30 cellular contexts compared by ENCODE assay signal in the genomic region with DNA sequence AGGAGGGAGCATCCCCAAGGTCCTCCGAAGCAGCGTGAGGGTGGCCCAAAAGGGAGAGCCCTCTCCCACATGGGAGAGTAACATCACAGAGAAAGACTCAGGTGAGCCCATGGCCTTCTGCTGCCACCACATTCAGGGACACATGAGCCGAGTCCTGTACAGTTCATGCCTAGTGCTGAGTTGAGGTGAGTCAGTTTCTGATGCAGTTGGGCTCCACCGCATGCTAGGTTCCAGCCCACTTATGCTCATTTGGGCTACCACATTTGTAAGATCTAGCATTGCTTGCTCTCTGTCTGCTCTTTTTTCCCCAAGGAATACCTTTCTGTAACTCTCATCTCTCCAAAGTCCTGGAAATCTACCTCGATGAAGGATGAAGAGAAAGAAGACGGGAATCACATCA.
"Had no signal": no experiment of that assay in that cellular context is flagged by ENCODE, and none has a peak within 500 bp of the region (broad histone marks: within the 10 kb centered on the region; RNA-seq: fewer than 3 reads in every experiment).

No MANE protein-coding gene starts in this region.

- H3K9me3 Mint-ChIP-seq: naive B cell; naive thymus-derived CD8-positive, alpha-beta T cell; natural killer cell treated with Interleukin-12 subunit alpha and Interleukin-12 subunit beta and Interleukin-15 and Interleukin-18, amount 100 ng/mL, for 72 hours; nephron progenitor cell; neural crest cell; stimulated activated memory B cell treated with anti-CD40 and anti-IgM and Interleukin-4, amounts not matched to agents 10 μg/mL and 1 μg/mL and 100 μg/mL, for 72 hours; stimulated activated naive CD8-positive, alpha-beta T cell treated with anti-CD3 and anti-CD28 coated beads, Interleukin-15, Interleukin-2, amounts not matched to agents 100 ng/mL and 50 ng/mL, for 24 hours had no signal

- H3K4me1 Mint-ChIP-seq: stimulated activated memory B cell treated with anti-CD40 and anti-IgM and Interleukin-4, amounts not matched to agents 10 μg/mL and 1 μg/mL and 100 μg/mL, for 72 hours had no signal

- H3K27me3 ChIP-seq: neutrophil, pancreas, spleen, suprapubic skin, testis, tibial artery, upper lobe of left lung, vagina had no signal

- DNase-seq: naive B cell; naive thymus-derived CD8-positive, alpha-beta T cell; nephron progenitor cell; nucleus accumbens; pancreas; right cardiac atrium; spleen; stimulated activated CD4-positive, alpha-beta T cell treated with anti-CD3 and anti-CD28 coated beads, Interleukin-12 subunit alpha, Interleukin-12 subunit beta, amount 100 ng/mL, for 4 hours; stimulated activated CD4-positive, alpha-beta T cell treated with anti-CD3 and anti-CD28 coated beads, Interleukin-1b, Interleukin-23, amount 100 ng/mL, for 48 hours; stimulated activated CD4-positive, alpha-beta T cell treated with anti-CD3 and anti-CD28 coated beads, Interleukin-4, amount 100 ng/mL, for 1 hour; stimulated activated CD4-positive, alpha-beta T cell treated with anti-CD3 and anti-CD28 coated beads, Interleukin-4, amount 100 ng/mL, for 4 hours; stimulated activated CD8-positive, alpha-beta memory T cell treated with anti-CD3 and anti-CD28 coated beads, Interleukin-4, amount 100 ng/mL, for 48 hours; stimulated activated naive CD4-positive, alpha-beta T cell treated with Interleukin-2 at 50 U/mL for 16 hours; substantia nigra; testis; tibial artery; trophoblast cell; upper lobe of left lung had no signal

- H3K27ac ChIP-seq: neutrophil, pancreas, prostate gland, skin epidermis, spleen, suprapubic skin, testis, tibial artery, upper lobe of left lung, vagina had no signal

- FAIRE-seq: pancreas, urothelium cell line had no signal

- H3K4me3 Mint-ChIP-seq: naive B cell; naive thymus-derived CD8-positive, alpha-beta T cell; natural killer cell treated with Interleukin-12 subunit alpha and Interleukin-12 subunit beta and Interleukin-15 and Interleukin-18, amount 100 ng/mL, for 72 hours; nephron progenitor cell; neural crest cell; stimulated activated memory B cell treated with anti-CD40 and anti-IgM and Interleukin-4, amounts not matched to agents 10 μg/mL and 1 μg/mL and 100 μg/mL, for 72 hours; stimulated activated naive CD8-positive, alpha-beta T cell treated with anti-CD3 and anti-CD28 coated beads, Interleukin-15, Interleukin-2, amounts not matched to agents 100 ng/mL and 50 ng/mL, for 24 hours had no signal

- H3K4me3 ChIP-seq: pancreas, prostate gland, skin epidermis, smooth muscle cell, spleen, suprapubic skin, testis, tibial artery, upper lobe of left lung, vagina had no signal

- H3K27ac Mint-ChIP-seq: natural killer cell treated with Interleukin-12 subunit alpha and Interleukin-12 subunit beta and Interleukin-15 and Interleukin-18, amount 100 ng/mL, for 72 hours; stimulated activated memory B cell treated with anti-CD40 and anti-IgM and Interleukin-4, amounts not matched to agents 10 μg/mL and 1 μg/mL and 100 μg/mL, for 72 hours; stimulated activated naive CD8-positive, alpha-beta T cell treated with anti-CD3 and anti-CD28 coated beads, Interleukin-15, Interleukin-2, amounts not matched to agents 100 ng/mL and 50 ng/mL, for 24 hours had no signal

- H3K4me1 ChIP-seq: pancreas, prostate gland, spleen, suprapubic skin, testis, tibial artery, upper lobe of left lung, vagina had no signal

- H3K4me2 ChIP-seq: smooth muscle cell had no signal

- H3K9me3 ChIP-seq: neutrophil, pancreas, prostate gland, spleen, suprapubic skin, testis, tibial artery, upper lobe of left lung, vagina had no signal

- ATAC-seq: naive thymus-derived CD8-positive, alpha-beta T cell; natural killer cell treated with Interleukin-12 subunit alpha and Interleukin-12 subunit beta and Interleukin-15 and Interleukin-18, amount 100 ng/mL, for 72 hours; pancreas; right cardiac atrium; sciatic nerve; stimulated activated memory B cell treated with anti-CD40 and anti-IgM and Interleukin-4, amounts not matched to agents 10 μg/mL and 1 μg/mL and 100 μg/mL, for 72 hours had no signal

- H3K27me3 Mint-ChIP-seq: naive B cell; naive thymus-derived CD8-positive, alpha-beta T cell; natural killer cell treated with Interleukin-12 subunit alpha and Interleukin-12 subunit beta and Interleukin-15 and Interleukin-18, amount 100 ng/mL, for 72 hours; stimulated activated memory B cell treated with anti-CD40 and anti-IgM and Interleukin-4, amounts not matched to agents 10 μg/mL and 1 μg/mL and 100 μg/mL, for 72 hours; stimulated activated naive CD8-positive, alpha-beta T cell treated with anti-CD3 and anti-CD28 coated beads, Interleukin-15, Interleukin-2, amounts not matched to agents 100 ng/mL and 50 ng/mL, for 24 hours had no signal
